ENCODE assay signal across 26 cellular contexts in the genomic region with DNA sequence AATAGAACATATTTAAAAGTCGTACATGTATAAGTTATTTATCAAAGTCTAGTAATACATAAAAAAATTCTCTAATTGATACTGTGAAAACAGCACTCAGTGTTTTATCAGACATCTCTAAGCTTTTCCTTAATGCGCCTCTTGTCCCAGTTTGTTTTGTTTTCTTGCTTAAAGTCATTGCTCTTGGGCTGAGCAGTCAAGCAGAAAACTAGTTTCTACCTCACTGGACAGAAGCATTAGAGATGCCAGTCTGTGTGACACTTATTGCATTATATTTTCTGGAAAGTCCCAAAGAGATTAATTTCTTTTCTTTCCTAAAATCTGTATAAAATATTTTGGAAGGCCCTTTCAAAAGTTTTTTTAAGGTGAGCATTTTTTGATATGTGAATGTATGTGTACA.
DNase-seq lines count a peak whose midpoint lies in the region; ATAC-seq lines count a peak whose summit lies in the region.
"Had no signal": no experiment of that assay in that cellular context is flagged by ENCODE, and none has a peak within 500 bp of the region (broad histone marks: within the 10 kb centered on the region; RNA-seq: fewer than 3 reads in every experiment).

No MANE protein-coding gene starts in this region.

- no peak overlapping the region for H2AFZ ChIP-seq in neuronal stem cell (ENCODE audit: low read length)

- no peaks in the 10 kb centered on the region for H3K27me3 ChIP-seq in neuronal stem cell (ENCODE audit: control insufficient read depth in 3 of 3, insufficient read depth in 3 of 3, low read depth in 1 of 3, low read length in 3 of 3)
- H3K27me3 ChIP-seq: upper lobe of right lung had no signal

- H2BK5ac ChIP-seq in neuronal stem cell (ENCODE audit: low read length) = no peak overlapping the region

- H3K23ac ChIP-seq in neuronal stem cell (ENCODE audit: low read depth, low read length, poor library complexity) = no peak overlapping the region

- H3K4me1 ChIP-seq in neuronal stem cell (ENCODE audit: control insufficient read depth in 2 of 2, insufficient read depth in 1 of 2, low read depth in 1 of 2, low read length in 2 of 2) = peaks cover 0 to 7% of the 10 kb centered on the region in 2 donors
- H3K4me1 ChIP-seq: Caco-2, upper lobe of right lung had no signal

- peaks cover 0 to 2% of the 10 kb centered on the region in 2 donors for H3K36me3 ChIP-seq in neuronal stem cell (replicated peaks in 1 of 2; ENCODE audit: control insufficient read depth in 2 of 2, insufficient read depth in 2 of 2, low read length in 2 of 2)
- H3K36me3 ChIP-seq: upper lobe of right lung, WERI-Rb-1 had no signal

- H3K18ac ChIP-seq in neuronal stem cell (ENCODE audit: low read length) = no peak overlapping the region

- no peak overlapping the region for H3K27ac ChIP-seq in neuronal stem cell (replicated peaks; ENCODE audit: low read length)
- H3K27ac ChIP-seq: upper lobe of right lung, WERI-Rb-1 had no signal

- no peak overlapping the region for H2BK15ac ChIP-seq in neuronal stem cell (ENCODE audit: low read length)

- H3K14ac ChIP-seq in neuronal stem cell (ENCODE audit: low read length) = no peak overlapping the region

- H4K91ac ChIP-seq in neuronal stem cell (ENCODE audit: low read depth, low read length, poor library complexity) = no peak overlapping the region

- H2BK120ac ChIP-seq in neuronal stem cell (ENCODE audit: low read depth, low read length) = no peak overlapping the region

- H3K79me1 ChIP-seq in neuronal stem cell (ENCODE audit: low read depth, low read length) = no peaks in the 10 kb centered on the region

- no peak overlapping the region for H3K9ac ChIP-seq in neuronal stem cell (ENCODE audit: low read depth, low read length, poor library complexity)

- H2AK5ac ChIP-seq in neuronal stem cell (ENCODE audit: low read depth, low read length) = no peak overlapping the region

- H3K9me3 ChIP-seq in neuronal stem cell (replicated peaks in 1 of 2; ENCODE audit: control insufficient read depth in 2 of 2, insufficient read depth in 1 of 2, low read depth in 1 of 2, low read length in 2 of 2) = no peaks in the 10 kb centered on the region
- H3K9me3 ChIP-seq: Caco-2, upper lobe of right lung had no signal

- WGBS in neuronal stem cell (ENCODE audit: extremely low coverage in 2 of 2, insufficient read length in 2 of 2, insufficient replicate concordance in 1 of 2), 2 donors = no CpG with 5 or more reads among the region's 2 CpGs

- peak; percentile 65 for ATAC-seq in HG03097 (IDR thresholded peaks at IDR 0.05; ENCODE audit: low FRiP score, unreplicated experiment)
- no peak for ATAC-seq in GM19324 (IDR thresholded peaks at IDR 0.05; ENCODE audit: low FRiP score, unreplicated experiment)
- ATAC-seq: left cardiac atrium, PC-3, upper lobe of right lung had no signal

- no peak overlapping the region for H3K4me2 ChIP-seq in neuronal stem cell (ENCODE audit: insufficient read depth, low read length, poor library complexity, severe bottlenecking)
- H3K4me2 ChIP-seq: smooth muscle cell had no signal

- DNase-seq in DMS79 (lab: John Stamatoyannopoulos, UW) (peak; percentile 27), cerebellar cortex (ENCODE audit: low spot score) (peak; percentile 70), neuronal stem cell (ENCODE audit: low spot score) (peak; percentile 21), NCI-H82 treated with DMSO at 0.1 percent for 48 hours (lab: John Stamatoyannopoulos, UW; ENCODE audit: unreplicated experiment) (no peak), islet precursor cell (no peak), DMS153 (lab: John Stamatoyannopoulos, UW) (no peak)
- DNase-seq: activated CD4-positive, alpha-beta T cell treated with anti-CD3 and anti-CD28 coated beads, Interleukin-2, amount 10 ng/mL, durations not matched to agents 7 days and 5 days; anterior cingulate cortex; Caco-2; dermis blood vessel endothelial cell; EL; glutamatergic neuron; H9; left cardiac atrium; mesenchymal stem cell; NCI-H1092 treated with DMSO at 0.1 percent for 48 hours; NCI-H1930; occipital lobe; PC-3; Right ventricle myocardium superior; stimulated activated CD4-positive, alpha-beta T cell treated with anti-CD3 and anti-CD28 coated beads, Interleukin-2, amount 100 ng/mL, for 24 hours; upper lobe of right lung; WERI-Rb-1 had no signal

- H3K4ac ChIP-seq in neuronal stem cell (ENCODE audit: low read length) = no peak overlapping the region

- H4K8ac ChIP-seq in neuronal stem cell (ENCODE audit: low read depth, low read length) = no peak overlapping the region

- no peak overlapping the region for H3K4me3 ChIP-seq in neuronal stem cell (ENCODE audit: low read length in 2 of 2)
- H3K4me3 ChIP-seq: smooth muscle cell, upper lobe of right lung had no signal

- H2BK12ac ChIP-seq in neuronal stem cell (ENCODE audit: low read length) = no peak overlapping the region

Comparison
In these comparisons a context has a peak if more than half of its experiments do, and no peak if none do; other contexts are left out.
1. DNase-seq: peak in DMS79 (single experiment), cerebellar cortex (single experiment) and neuronal stem cell (single experiment); none in NCI-H82 treated with DMSO at 0.1 percent for 48 hours (single experiment), islet precursor cell (single experiment) and DMS153 (single experiment).